Comparison of ENCODE assay signal across 8 cellular contexts in the genomic region with DNA sequence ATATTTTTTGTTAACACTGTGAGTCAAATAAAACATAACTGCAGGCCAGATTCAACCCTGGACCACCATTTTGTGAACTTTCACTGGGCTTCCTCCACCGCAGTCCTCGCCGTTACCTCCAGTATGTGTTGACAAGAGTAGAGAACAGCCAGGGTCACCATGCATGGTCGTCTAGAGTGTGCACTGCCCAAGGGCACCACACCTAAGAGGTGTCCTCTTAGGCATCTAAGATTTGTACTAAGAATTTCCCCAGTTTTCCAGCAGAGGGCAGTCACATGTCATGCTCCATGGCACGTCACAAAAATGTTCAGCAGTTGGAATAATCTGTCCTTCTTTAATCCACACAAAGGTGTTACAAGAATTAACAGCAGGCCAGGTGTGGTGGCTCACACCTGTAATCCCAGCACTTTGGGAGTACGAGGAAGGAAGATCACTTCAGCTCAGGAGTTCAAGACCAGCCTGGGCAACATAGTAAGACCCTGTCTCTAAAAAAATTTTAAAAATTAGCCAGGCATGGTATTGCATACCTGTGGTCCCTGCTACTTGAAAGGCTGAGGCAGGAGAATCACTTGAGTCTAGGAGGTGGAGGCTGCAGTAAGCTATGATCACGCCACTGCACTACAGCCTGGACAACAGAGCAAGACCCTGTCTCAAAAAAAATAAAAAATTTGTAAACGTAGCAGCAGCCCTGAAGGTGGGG.
DNase-seq lines count a peak whose midpoint lies in the region; ATAC-seq and TF ChIP-seq lines count a peak whose summit lies in the region.

No MANE protein-coding gene starts in this region.

- H3F3A ChIP-seq in neural progenitor cell (ENCODE audit: low read depth), result peaks cover 6% of the 10 kb centered on the region

- peaks cover 3% of the 10 kb centered on the region for H3K9me3 Mint-ChIP-seq in neural progenitor cell

- intact Hi-C loops in uterus (cut with DNase I; ENCODE audit: low total_unique reads), result no loop called here

- H3K27me3 ChIP-seq in OCI-LY3 (ENCODE audit: low read depth, low read length), result no peaks in the 10 kb centered on the region
- H3K27me3 ChIP-seq in neural progenitor cell, result no peaks in the 10 kb centered on the region
- no peaks in the 10 kb centered on the region for H3K27me3 ChIP-seq in uterus

- peaks cover 26% of the 10 kb centered on the region for H3K4me1 Mint-ChIP-seq in neural progenitor cell

- TF ChIP-seq POLR2A in uterus (IDR thresholded peaks at IDR 0.05), result no peak

- H3K27me3 Mint-ChIP-seq in neural progenitor cell (ENCODE audit: insufficient read depth, low read depth), result peaks cover 3% of the 10 kb centered on the region

- H3K27ac ChIP-seq in OCI-LY3 (ENCODE audit: low read length) (no peak overlapping the region), neural progenitor cell (no peak overlapping the region), uterus (no peak overlapping the region)

- ATAC-seq in GM18517 (IDR thresholded peaks at IDR 0.05; ENCODE audit: unreplicated experiment), result peak; percentile 76

- no peak overlapping the region for H3K4me3 Mint-ChIP-seq in neural progenitor cell

- TF ChIP-seq CTCF in OCI-LY3 (IDR thresholded peaks at IDR 0.05; ENCODE audit: low read depth, low read length) (peak; percentile 47), fibroblast of mammary gland (conservative IDR thresholded peaks at IDR 0.05; ENCODE audit: control insufficient read depth, insufficient read depth, low read depth, low read length) (peak; percentile 81), neural progenitor cell (IDR thresholded peaks at IDR 0.05) (peak; percentile 82), uterus (IDR thresholded peaks at IDR 0.05) (peak; percentile 78 to 91 (median 87))

- H3K4me1 ChIP-seq in OCI-LY3 (ENCODE audit: low read length), result no peaks in the 10 kb centered on the region
- peaks cover 12% of the 10 kb centered on the region for H3K4me1 ChIP-seq in neural progenitor cell
- H3K4me1 ChIP-seq in uterus, result peaks cover 0 to 4% of the 10 kb centered on the region in 2 donors

- H3K27ac Mint-ChIP-seq in neural progenitor cell, result no peak overlapping the region

- no peaks in the 10 kb centered on the region for H3K9me3 ChIP-seq in OCI-LY3 (ENCODE audit: insufficient read depth, low read length)
- no peaks in the 10 kb centered on the region for H3K9me3 ChIP-seq in neural progenitor cell (ENCODE audit: low read depth)
- no peaks in the 10 kb centered on the region for H3K9me3 ChIP-seq in uterus

- H3K36me3 Mint-ChIP-seq in neural progenitor cell, result no peaks in the 10 kb centered on the region

- H3K36me3 ChIP-seq in OCI-LY3 (replicated peaks; ENCODE audit: low read depth, low read length) (no peaks in the 10 kb centered on the region), neural progenitor cell (no peaks in the 10 kb centered on the region), uterus (no peaks in the 10 kb centered on the region)

- H3K4me3 ChIP-seq in OCI-LY3 (ENCODE audit: low read length), result no peak overlapping the region
- H3K4me3 ChIP-seq in fibroblast of mammary gland (ENCODE audit: control insufficient read depth, low read depth, low read length), result no peak overlapping the region
- H3K4me3 ChIP-seq in neural progenitor cell, result no peak overlapping the region
- H3K4me3 ChIP-seq in uterus, result no peak overlapping the region

- DNase-seq in AG08395 (ENCODE audit: low spot score) (peak; percentile 68), HS-27A (ENCODE audit: low read depth) (peak; percentile 23), activated T-cell treated with anti-CD3 and anti-CD28 coated beads for 24 hours (ENCODE audit: low read depth) (peak; percentile 46), fibroblast of mammary gland (ENCODE audit: low read depth) (peak; percentile 75), neural progenitor cell (ENCODE audit: low spot score) (peak; percentile 76), uterus (peak; percentile 34 to 65)

- no peak overlapping the region for H3K4me2 ChIP-seq in OCI-LY3 (ENCODE audit: low read length)
- no peak overlapping the region for H3K4me2 ChIP-seq in neural progenitor cell

- H4K20me1 ChIP-seq in OCI-LY3 (ENCODE audit: insufficient read depth, low read length), result no peaks in the 10 kb centered on the region
- no peaks in the 10 kb centered on the region for H4K20me1 ChIP-seq in neural progenitor cell (ENCODE audit: low read depth)

- 0 out of 2 replicates have a peak overlapping the region, but pooled peaks have one; percentile 65 for H2AFZ ChIP-seq in OCI-LY3 (ENCODE audit: low read depth, low read length)
- no peak overlapping the region for H2AFZ ChIP-seq in neural progenitor cell (replicated peaks)

- H3K9ac ChIP-seq in OCI-LY3 (ENCODE audit: low read length) (no peak overlapping the region), neural progenitor cell (no peak overlapping the region)

- no peaks in the 10 kb centered on the region for H3K79me2 ChIP-seq in OCI-LY3 (ENCODE audit: low read length)
- no peaks in the 10 kb centered on the region for H3K79me2 ChIP-seq in neural progenitor cell (ENCODE audit: low read depth)

Comparison
In these comparisons a context has a peak if more than half of its experiments do, and no peak if none do; other contexts are left out.
1. DNase-seq: peak in every context shown above with its lines; median percentile 76 in neural progenitor cell; 75 in fibroblast of mammary gland; 68 in AG08395; 50 in uterus; 46 in activated T-cell treated with anti-CD3 and anti-CD28 coated beads for 24 hours; 23 in HS-27A.